16 cellular contexts compared by ENCODE assay signal in the genomic region with DNA sequence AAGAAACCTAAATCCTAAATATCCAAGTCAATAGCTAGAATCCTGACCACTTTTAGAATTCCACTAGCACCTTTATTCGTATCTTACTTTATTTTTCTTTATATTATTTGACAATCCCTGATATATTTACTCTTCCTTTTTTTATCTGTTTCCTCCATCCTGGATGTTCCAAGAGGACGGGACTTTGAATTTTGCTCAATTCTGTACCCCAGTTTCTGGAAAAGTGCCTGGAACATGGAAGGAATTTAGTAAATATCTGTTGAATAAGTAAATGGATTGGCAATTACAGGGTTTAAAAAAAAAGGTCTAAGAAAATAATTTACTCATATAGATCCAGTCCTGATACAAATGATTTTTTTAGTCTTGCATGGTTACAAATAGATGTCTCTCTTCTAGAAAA. TPM values are rescaled to one million over a fixed set of nuclear protein-coding genes. Genes with fewer than 3 reads are reported as not detected.
DNase-seq lines count a peak whose midpoint lies in the region; TF ChIP-seq lines count a peak whose summit lies in the region.
"Had no signal": no experiment of that assay in that cellular context is flagged by ENCODE, and none has a peak within 500 bp of the region (broad histone marks: within the 10 kb centered on the region; RNA-seq: fewer than 3 reads in every experiment).

No MANE protein-coding gene starts in this region.

- H3K9me3 Mint-ChIP-seq in activated naive CD4-positive, alpha-beta T cell treated with anti-CD3 and anti-CD28 coated beads, Interleukin-2, amount 50 U/mL, for 24 hours, result no peaks in the 10 kb centered on the region
- H3K9me3 Mint-ChIP-seq in brain, result no peaks in the 10 kb centered on the region
- no peaks in the 10 kb centered on the region for H3K9me3 Mint-ChIP-seq in progenitor cell of endocrine pancreas (ENCODE audit: low read depth)

- H3K27ac ChIP-seq in OCI-LY1 (ENCODE audit: low read depth, low read length, poor library complexity, severe bottlenecking) (no peak overlapping the region), sigmoid colon (no peak overlapping the region)
- H3K27ac ChIP-seq: SJSA1 had no signal

- H3K9ac ChIP-seq in OCI-LY1 (ENCODE audit: low read length), result 0 out of 2 replicates have a peak overlapping the region, but pooled peaks have one; percentile 84

- TF ChIP-seq CTCF in OCI-LY1 (IDR thresholded peaks at IDR 0.05; ENCODE audit: low read length) (no peak), brain (conservative IDR thresholded peaks at IDR 0.05) (no peak), progenitor cell of endocrine pancreas (IDR thresholded peaks at IDR 0.05; ENCODE audit: unreplicated experiment) (no peak), sigmoid colon (IDR thresholded peaks at IDR 0.05) (no peak)

- no peaks in the 10 kb centered on the region for H3K79me2 ChIP-seq in OCI-LY1 (ENCODE audit: insufficient read depth, low read length)

- H3K27me3 Mint-ChIP-seq in activated naive CD4-positive, alpha-beta T cell treated with anti-CD3 and anti-CD28 coated beads, Interleukin-2, amount 50 U/mL, for 24 hours, result no peaks in the 10 kb centered on the region
- H3K27me3 Mint-ChIP-seq in brain, result peaks cover 12% of the 10 kb centered on the region
- no peaks in the 10 kb centered on the region for H3K27me3 Mint-ChIP-seq in progenitor cell of endocrine pancreas

- no peak for DNase-seq in activated naive CD4-positive, alpha-beta T cell (lab: John Stamatoyannopoulos, UW)
- DNase-seq in progenitor cell of endocrine pancreas (ENCODE audit: low spot score, unreplicated experiment) (no peak), hypothalamus (lab: John Stamatoyannopoulos, UW) (no peak), sigmoid colon (no peak), NCI-H2227 treated with DMSO at 0.1 percent for 48 hours (lab: John Stamatoyannopoulos, UW) (no peak)
- DNase-seq: activated CD4-positive, alpha-beta T cell treated with anti-CD3 and anti-CD28 coated beads, Interleukin-2, amount 50 U/mL, for 4 hours; activated effector memory CD4-positive, alpha-beta T cell treated with anti-CD3 and anti-CD28 coated beads, Interleukin-2, amount 50 U/mL, for 16 hours; NCI-H146; NCI-H345; stimulated activated CD4-positive, alpha-beta T cell treated with anti-CD3 and anti-CD28 coated beads, Interleukin-15, amount 100 ng/mL, for 24 hours had no signal

- peaks cover 36% of the 10 kb centered on the region for H3K4me1 ChIP-seq in OCI-LY1 (ENCODE audit: insufficient read depth, low read length, severe bottlenecking)
- peaks cover 0 to 18% (median 10%) of the 10 kb centered on the region in 4 donors for H3K4me1 ChIP-seq in sigmoid colon

- no peaks in the 10 kb centered on the region for H3K9me3 ChIP-seq in OCI-LY1 (ENCODE audit: low read length)
- no peaks in the 10 kb centered on the region for H3K9me3 ChIP-seq in sigmoid colon
- H3K9me3 ChIP-seq: SJSA1 had no signal

- peaks cover 28% of the 10 kb centered on the region for H3K4me1 Mint-ChIP-seq in activated naive CD4-positive, alpha-beta T cell treated with anti-CD3 and anti-CD28 coated beads, Interleukin-2, amount 50 U/mL, for 24 hours
- H3K4me1 Mint-ChIP-seq in brain, result peaks cover 32% of the 10 kb centered on the region
- H3K4me1 Mint-ChIP-seq in progenitor cell of endocrine pancreas (ENCODE audit: low read depth), result peaks cover 30% of the 10 kb centered on the region

- H3K27me3 ChIP-seq in OCI-LY1 (ENCODE audit: insufficient read depth, low read length) (no peaks in the 10 kb centered on the region), sigmoid colon (no peaks in the 10 kb centered on the region)
- H3K27me3 ChIP-seq: SJSA1 had no signal

- H3K36me3 ChIP-seq in OCI-LY1 (ENCODE audit: insufficient read depth, low read length) (0 out of 2 replicates have a peak, but pooled peaks cover 4% of the 10 kb centered on the region), sigmoid colon (peaks cover 0 to 6% (median 0%) of the 10 kb centered on the region in 4 donors)

- no peak overlapping the region for H3K27ac Mint-ChIP-seq in activated naive CD4-positive, alpha-beta T cell treated with anti-CD3 and anti-CD28 coated beads, Interleukin-2, amount 50 U/mL, for 24 hours
- H3K27ac Mint-ChIP-seq in brain (no peak overlapping the region), progenitor cell of endocrine pancreas (no peak overlapping the region)

- intact Hi-C loops in sigmoid colon (cut with DNase I), result loop anchor here (5.0 to 10.0 kb wide), 2 partner anchors 654 to 809 kb away; partner anchors contain the start of genes FKTN and SMC2

- H3K4me3 Mint-ChIP-seq in activated naive CD4-positive, alpha-beta T cell treated with anti-CD3 and anti-CD28 coated beads, Interleukin-2, amount 50 U/mL, for 24 hours, result peak overlapping the region; percentile 30
- H3K4me3 Mint-ChIP-seq in brain (peak overlapping the region; percentile 43 to 99 (median 91)), progenitor cell of endocrine pancreas (ENCODE audit: low read depth) (peak overlapping the region; percentile 63)

- H2AFZ ChIP-seq in OCI-LY1 (ENCODE audit: low read length), result no peak overlapping the region

- peaks cover 2% of the 10 kb centered on the region for H3K36me3 Mint-ChIP-seq in activated naive CD4-positive, alpha-beta T cell treated with anti-CD3 and anti-CD28 coated beads, Interleukin-2, amount 50 U/mL, for 24 hours
- peaks cover 6% of the 10 kb centered on the region for H3K36me3 Mint-ChIP-seq in brain
- H3K36me3 Mint-ChIP-seq in progenitor cell of endocrine pancreas (ENCODE audit: insufficient read depth), result no peaks in the 10 kb centered on the region

- H3K4me2 ChIP-seq in OCI-LY1 (ENCODE audit: low read length), result peak overlapping the region; percentile 74

- H4K20me1 ChIP-seq in OCI-LY1 (ENCODE audit: insufficient read depth, low read length), result no peaks in the 10 kb centered on the region

- H3K9me2 ChIP-seq in OCI-LY1 (ENCODE audit: low read depth, low read length), result no peaks in the 10 kb centered on the region

- no peak overlapping the region for H3K4me3 ChIP-seq in OCI-LY1 (ENCODE audit: low read depth, low read length, poor library complexity, severe bottlenecking)
- no peak overlapping the region for H3K4me3 ChIP-seq in sigmoid colon

- no peak for TF ChIP-seq EP300 in sigmoid colon (IDR thresholded peaks at IDR 0.05)

- no peak for TF ChIP-seq POLR2A in sigmoid colon (IDR thresholded peaks at IDR 0.05)

- WGBS in sigmoid colon, 2 donors, result 69 to 80% methylated on average over 2 of the region's 2 CpGs

- H3F3A ChIP-seq in OCI-LY1 (ENCODE audit: insufficient read depth, low read length), result no peaks in the 10 kb centered on the region

RNA-seq across cellular contexts. Expression of gene NIPSNAP3A, which starts 1.2 kb away (rescaled TPM):
- polyA plus RNA-seq in brain (ENCODE audit: insufficient read depth, low read depth, low replicate concordance) (38.6 TPM), sigmoid colon (10 to 100 TPM; 24.5 to 97.9 (median 92.7) TPM)
- total RNA-seq in progenitor cell of endocrine pancreas (25.1 and 26.4 TPM in 2 replicates), sigmoid colon (10 to 100 TPM; 18.3 to 23.8 (median 22.0) TPM)

RNA-seq across cellular contexts. Expression of gene NIPSNAP3B, which starts 17.6 kb away (rescaled TPM):
- 1.5 TPM for polyA plus RNA-seq in brain (ENCODE audit: insufficient read depth, low read depth, low replicate concordance)
- 5.5 and 7.8 TPM in 2 replicates for total RNA-seq in progenitor cell of endocrine pancreas
- total RNA-seq in sigmoid colon, result 1 to 10 TPM in 3 of 4 donors, under 1 TPM in 1; 0.83 to 2.3 (median 1.5) TPM
- 1 to 10 TPM in 1 of 3 donors, not detected in 2; 1.2 TPM for polyA plus RNA-seq in sigmoid colon

RNA-seq across cellular contexts. Expression of gene OR13D1, which starts 52.0 kb away (rescaled TPM):
- not detected for polyA plus RNA-seq in brain (ENCODE audit: insufficient read depth, low read depth, low replicate concordance)
- not detected in 2 replicates for total RNA-seq in progenitor cell of endocrine pancreas
- not detected for total RNA-seq in sigmoid colon
- not detected for polyA plus RNA-seq in sigmoid colon
- total RNA-seq: bronchial epithelial cell, myocyte, SJSA1 had no signal

Comparison
In these comparisons a context has a peak if more than half of its experiments do, and no peak if none do; other contexts are left out.
1. H3K4me3 Mint-ChIP-seq: peak in every context shown above with its lines; median percentile 91 in brain; 63 in progenitor cell of endocrine pancreas; 30 in activated naive CD4-positive, alpha-beta T cell treated with anti-CD3 and anti-CD28 coated beads, Interleukin-2, amount 50 U/mL, for 24 hours.